ENCODE assay signal across 19 cellular contexts in the genomic region with DNA sequence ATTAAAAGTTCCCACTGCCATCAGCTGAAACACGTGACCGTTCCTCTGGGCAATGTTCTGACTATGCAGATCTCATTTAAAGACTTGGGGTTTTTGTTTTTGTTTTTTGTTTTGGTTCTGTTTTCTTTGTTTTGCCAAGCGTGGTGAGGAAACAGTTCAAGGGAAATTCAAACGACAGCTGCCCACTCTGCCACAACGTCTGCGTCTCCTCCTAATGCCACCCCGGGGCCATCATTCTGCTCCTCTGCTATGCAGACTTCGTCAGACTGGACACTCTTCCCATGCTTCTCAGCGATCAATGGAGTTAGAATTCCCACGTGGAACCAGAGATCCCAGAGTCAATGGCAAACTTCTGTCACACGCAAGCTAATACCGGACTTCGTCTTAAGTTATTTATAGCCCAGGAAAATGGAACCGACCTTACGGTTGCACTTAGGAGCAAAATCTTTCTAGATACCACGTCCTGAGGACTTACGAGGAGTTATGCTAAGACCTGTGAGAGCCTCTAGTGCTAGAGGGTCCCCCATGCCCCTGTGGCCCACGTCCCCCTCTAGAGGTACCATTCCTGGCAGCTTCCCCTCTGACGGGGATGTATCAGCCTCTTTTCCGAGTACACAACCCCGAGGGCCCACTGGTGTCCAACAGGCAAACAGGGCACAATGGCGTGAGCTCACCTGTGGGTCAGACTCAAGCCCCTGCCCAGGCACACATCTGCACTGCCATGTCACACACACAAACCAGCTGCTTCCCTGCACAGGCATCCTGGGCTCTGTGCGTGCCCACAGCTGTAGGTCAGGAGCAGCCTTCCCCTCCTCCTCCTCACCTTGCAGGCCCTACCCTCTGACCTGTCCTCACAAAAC. TPM values are rescaled to one million over a fixed set of nuclear protein-coding genes. Genes with fewer than 3 reads are reported as not detected.
A peak's percentile ranks its signal among the peaks of the same experiment; 100 is the strongest.
DNase-seq lines count a peak whose midpoint lies in the region; ATAC-seq and TF ChIP-seq lines count a peak whose summit lies in the region.
"Had no signal": no experiment of that assay in that cellular context is flagged by ENCODE, and none has a peak within 500 bp of the region (broad histone marks: within the 10 kb centered on the region; RNA-seq: fewer than 3 reads in every experiment).

No MANE protein-coding gene starts in this region.

- in situ Hi-C loops in gastrocnemius medialis (cut with MboI; ENCODE audit: low sequenced_read_pairs in 4 of 4) = no loop called here

- H3K36me3 Mint-ChIP-seq in T-helper 17 cell (ENCODE audit: low read depth) (no peaks in the 10 kb centered on the region), neural progenitor cell (no peaks in the 10 kb centered on the region)
- H3K36me3 Mint-ChIP-seq: CD8-positive, alpha-beta T cell had no signal

- no peaks in the 10 kb centered on the region for H3K9me3 Mint-ChIP-seq in neural progenitor cell
- H3K9me3 Mint-ChIP-seq: CD8-positive, alpha-beta T cell had no signal

- H3K9ac ChIP-seq in BLaER1 (no peak overlapping the region), neural progenitor cell (no peak overlapping the region)

- H3K4me1 ChIP-seq in BLaER1 = peaks cover 21% of the 10 kb centered on the region
- peaks cover 2% of the 10 kb centered on the region for H3K4me1 ChIP-seq in neural progenitor cell
- peaks cover 54 to 66% of the 10 kb centered on the region in 2 donors for H3K4me1 ChIP-seq in gastrocnemius medialis

- no peak for TF ChIP-seq POLR2A in gastrocnemius medialis (IDR thresholded peaks at IDR 0.05)

- H3K27ac ChIP-seq in BLaER1 (no peak overlapping the region), neural progenitor cell (no peak overlapping the region), gastrocnemius medialis (peak overlapping the region; percentile 4 to 87 (median 66))

- DNase-seq in T-helper 17 cell (no peak), neural progenitor cell (ENCODE audit: low spot score) (no peak), gastrocnemius medialis (no peak)
- DNase-seq in activated naive CD4-positive, alpha-beta T cell (lab: John Stamatoyannopoulos, UW) = no peak
- no peak for DNase-seq in activated CD4-positive, CD25-positive, alpha-beta regulatory T cell (lab: John Stamatoyannopoulos, UW)
- DNase-seq: C1 segment of cervical spinal cord; CD8-positive, alpha-beta T cell; DMS153; H7; Karpas-422; MV-4-11; NCI-H1105 treated with DMSO at 0.1 percent for 48 hours; NCI-H2029 treated with DMSO at 0.1 percent for 48 hours; NCI-H2171; NCI-H345; NCI-H524 treated with DMSO at 0.1 percent for 48 hours had no signal

- H3K36me3 ChIP-seq in BLaER1 = no peaks in the 10 kb centered on the region
- no peaks in the 10 kb centered on the region for H3K36me3 ChIP-seq in neural progenitor cell
- no peaks in the 10 kb centered on the region for H3K36me3 ChIP-seq in gastrocnemius medialis

- H3K4me2 ChIP-seq in BLaER1 (peak overlapping the region; percentile 65), neural progenitor cell (no peak overlapping the region)

- no peaks in the 10 kb centered on the region for H3K79me2 ChIP-seq in neural progenitor cell (ENCODE audit: low read depth)

- H2AFZ ChIP-seq in neural progenitor cell (replicated peaks) = no peak overlapping the region

- TF ChIP-seq CTCF in neural progenitor cell (IDR thresholded peaks at IDR 0.05) = no peak
- no peak for TF ChIP-seq CTCF in gastrocnemius medialis (IDR thresholded peaks at IDR 0.05 in 4 of 5, conservative IDR thresholded peaks at IDR 0.05 in 1 of 5)

- H3K27me3 ChIP-seq in BLaER1 (no peaks in the 10 kb centered on the region), neural progenitor cell (no peaks in the 10 kb centered on the region), gastrocnemius medialis (no peaks in the 10 kb centered on the region)

- no peaks in the 10 kb centered on the region for H3F3A ChIP-seq in neural progenitor cell (ENCODE audit: low read depth)

- intact Hi-C loops in gastrocnemius medialis (cut with DNase I; ENCODE audit: low total_unique reads) = no loop called here

- H3K27ac Mint-ChIP-seq in T-helper 17 cell (no peak overlapping the region), neural progenitor cell (peak overlapping the region; percentile 88)
- H3K27ac Mint-ChIP-seq: CD8-positive, alpha-beta T cell had no signal

- H3K4me1 Mint-ChIP-seq in T-helper 17 cell (no peaks in the 10 kb centered on the region), neural progenitor cell (peaks cover 15% of the 10 kb centered on the region)

- H3K4me3 Mint-ChIP-seq in T-helper 17 cell (peak overlapping the region; percentile 19), neural progenitor cell (no peak overlapping the region)
- H3K4me3 Mint-ChIP-seq: CD8-positive, alpha-beta T cell had no signal

- H3K4me3 ChIP-seq in BLaER1 = no peak overlapping the region
- no peak overlapping the region for H3K4me3 ChIP-seq in neural progenitor cell
- H3K4me3 ChIP-seq in gastrocnemius medialis = peak overlapping the region in 3 of 4 donors; percentile 1 to 34 (median 9)

- no peak for ATAC-seq in T-helper 17 cell
- peak; percentile 53 to 55 for ATAC-seq in gastrocnemius medialis
- no peak for ATAC-seq in GM21381 (IDR thresholded peaks at IDR 0.05; ENCODE audit: unreplicated experiment)
- ATAC-seq: CD8-positive, alpha-beta T cell had no signal

- H4K20me1 ChIP-seq in BLaER1 (no peaks in the 10 kb centered on the region), neural progenitor cell (ENCODE audit: low read depth) (no peaks in the 10 kb centered on the region)

- H3K27me3 Mint-ChIP-seq in T-helper 17 cell (peaks cover 28% of the 10 kb centered on the region), neural progenitor cell (ENCODE audit: insufficient read depth, low read depth) (peaks cover 11% of the 10 kb centered on the region)

- H3K9me3 ChIP-seq in BLaER1 (no peaks in the 10 kb centered on the region), T-helper 17 cell (ENCODE audit: control insufficient read depth, low read length, poor library complexity, severe bottlenecking) (no peaks in the 10 kb centered on the region), neural progenitor cell (ENCODE audit: low read depth) (no peaks in the 10 kb centered on the region), gastrocnemius medialis (no peaks in the 10 kb centered on the region)

RNA-seq across cellular contexts. Expression of a gene that starts 24.4 kb away (rescaled TPM):
- total RNA-seq in T-helper 17 cell = not detected
- total RNA-seq in neural progenitor cell (ENCODE audit: low replicate concordance) = 0.15 and 0.40 TPM in 2 replicates
- total RNA-seq in gastrocnemius medialis = 10 to 100 TPM in 1 of 4 donors, 1 to 10 TPM in 3; 5.5 to 10.4 (median 8.2) TPM
- total RNA-seq: CD8-positive, alpha-beta T cell; M059J had no signal

Comparison
In these comparisons a context has a peak if more than half of its experiments do, and no peak if none do; other contexts are left out.
1. H3K27ac ChIP-seq: peak in gastrocnemius medialis (4 of 4); none in BLaER1 (single experiment) and neural progenitor cell (single experiment).
2. H3K4me3 ChIP-seq: peak in gastrocnemius medialis (3 of 4); none in BLaER1 (single experiment) and neural progenitor cell (single experiment).
3. ATAC-seq: peak in gastrocnemius medialis (2 of 2); none in T-helper 17 cell (single experiment) and GM21381 (single experiment).